In the genomic region with DNA sequence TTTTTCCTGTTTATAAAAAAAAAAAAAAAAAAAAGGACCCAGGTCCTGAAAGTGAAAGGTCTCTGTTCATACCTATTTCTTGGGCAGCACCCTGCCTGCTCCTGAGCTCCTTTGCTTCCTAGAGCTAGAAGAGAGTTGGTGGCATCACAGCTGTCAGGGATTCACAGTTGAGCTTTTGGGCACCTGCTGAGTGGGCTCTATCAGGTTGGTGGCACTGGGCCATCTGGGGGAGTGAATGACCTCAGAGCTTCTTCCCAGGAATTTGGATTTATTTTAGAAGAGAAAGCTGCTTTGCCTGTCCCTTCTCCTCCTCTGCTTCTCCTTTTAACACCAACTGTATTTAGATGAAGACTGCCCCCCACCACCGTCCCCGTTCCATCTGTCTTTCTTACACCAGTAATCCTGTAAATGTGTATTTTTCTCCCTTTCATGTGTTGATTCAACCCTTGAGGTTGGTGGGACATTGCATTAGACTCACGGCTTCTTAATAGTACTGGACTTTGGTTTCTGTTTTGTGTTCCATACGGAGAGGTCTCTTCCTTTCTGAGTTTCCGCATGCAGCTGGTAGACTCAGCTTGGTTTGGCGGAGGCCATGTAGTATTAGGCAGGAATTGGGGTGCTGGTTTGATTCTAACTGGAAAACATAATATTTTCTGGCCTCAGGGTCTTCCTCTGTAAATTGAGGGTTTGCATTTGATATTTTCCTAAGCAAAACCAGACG, we compare ENCODE assay signal across 1 cellular context.
A peak's percentile ranks its signal among the peaks of the same experiment; 100 is the strongest.
TF ChIP-seq lines count a peak whose summit lies in the region.

No MANE protein-coding gene starts in this region.

TF ChIP-seq in GM12878, 131 proteins besides CTCF, POLR2A, EP300 and RAD21:
- TF ChIP-seq ZNF384 (IDR thresholded peaks at IDR 0.05; ENCODE audit: borderline replicate concordance, low read depth, low read length), result 0 out of 2 replicates have a peak, but pooled peaks have one; percentile 14
- TF ChIP-seq, protein P1, sequence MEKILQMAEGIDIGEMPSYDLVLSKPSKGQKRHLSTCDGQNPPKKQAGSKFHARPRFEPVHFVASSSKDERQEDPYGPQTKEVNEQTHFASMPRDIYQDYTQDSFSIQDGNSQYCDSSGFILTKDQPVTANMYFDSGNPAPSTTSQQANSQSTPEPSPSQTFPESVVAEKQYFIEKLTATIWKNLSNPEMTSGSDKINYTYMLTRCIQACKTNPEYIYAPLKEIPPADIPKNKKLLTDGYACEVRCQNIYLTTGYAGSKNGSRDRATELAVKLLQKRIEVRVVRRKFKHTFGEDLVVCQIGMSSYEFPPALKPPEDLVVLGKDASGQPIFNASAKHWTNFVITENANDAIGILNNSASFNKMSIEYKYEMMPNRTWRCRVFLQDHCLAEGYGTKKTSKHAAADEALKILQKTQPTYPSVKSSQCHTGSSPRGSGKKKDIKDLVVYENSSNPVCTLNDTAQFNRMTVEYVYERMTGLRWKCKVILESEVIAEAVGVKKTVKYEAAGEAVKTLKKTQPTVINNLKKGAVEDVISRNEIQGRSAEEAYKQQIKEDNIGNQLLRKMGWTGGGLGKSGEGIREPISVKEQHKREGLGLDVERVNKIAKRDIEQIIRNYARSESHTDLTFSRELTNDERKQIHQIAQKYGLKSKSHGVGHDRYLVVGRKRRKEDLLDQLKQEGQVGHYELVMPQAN (conservative IDR thresholded peaks at IDR 0.05), result no peak
